1 cellular context compared by ENCODE assay signal in genomic region chr13:38349386-38350113, GRCh38.
TF ChIP-seq lines count a peak whose summit lies in the region.

Gene UFM1, plus strand, starts transcription at chr13:38349851. Its CDS starts 69 bp downstream, at chr13:38349920.

TF ChIP-seq in HCT116, 20 proteins besides CTCF, POLR2A, EP300 and RAD21 (continued from another document):
- TF ChIP-seq REST (IDR thresholded peaks at IDR 0.05; ENCODE audit: low read depth) (no peak), EZH2 (IDR thresholded peaks at IDR 0.05) (no peak), SIN3A (IDR thresholded peaks at IDR 0.05; ENCODE audit: low read depth) (no peak), ZFX (IDR thresholded peaks at IDR 0.05) (no peak; the same call in 1 of the 2 replicates), EZH2phosphoT487 (IDR thresholded peaks at IDR 0.05; ENCODE audit: borderline replicate concordance) (no peak), JUND (IDR thresholded peaks at IDR 0.05) (no peak), CBX3 (IDR thresholded peaks at IDR 0.05; ENCODE audit: low read depth) (peak; percentile 7; the same call in 1 of the 2 replicates), ZBTB33 (IDR thresholded peaks at IDR 0.05; ENCODE audit: extremely low read depth, insufficient replicate concordance, low read length) (no peak), SRF (IDR thresholded peaks at IDR 0.05; ENCODE audit: low read depth) (no peak), ZNF274 (IDR thresholded peaks at IDR 0.05; ENCODE audit: low read depth, low read length) (no peak), FOSL1 (IDR thresholded peaks at IDR 0.05; ENCODE audit: low read depth) (no peak), YY1 (IDR thresholded peaks at IDR 0.05; ENCODE audit: extremely low read depth, insufficient replicate concordance, low read depth, low read length) (no peak), TCF7L2 (IDR thresholded peaks at IDR 0.05; ENCODE audit: borderline replicate concordance, extremely low read depth, insufficient read depth, insufficient read length) (no peak), SP1 (IDR thresholded peaks at IDR 0.05; ENCODE audit: low read depth) (peak; percentile 36), POLR2AphosphoS5 (IDR thresholded peaks at IDR 0.05; ENCODE audit: low read depth, low read length) (peak; percentile 69), ATF3 (IDR thresholded peaks at IDR 0.05) (no peak), CEBPB (IDR thresholded peaks at IDR 0.05; ENCODE audit: low read depth) (no peak)
